In genomic region chr10:42941245-42941644, GRCh38 we compare ENCODE assay signal across 16 cellular contexts.
DNase-seq lines count a peak whose midpoint lies in the region; ATAC-seq and TF ChIP-seq lines count a peak whose summit lies in the region.
"Had no signal": no experiment of that assay in that cellular context is flagged by ENCODE, and none has a peak within 500 bp of the region (broad histone marks: within the 10 kb centered on the region; RNA-seq: fewer than 3 reads in every experiment).

No MANE protein-coding gene starts in this region.

- WGBS in stomach, 5 donors: 35 to 55% (median 40%) methylated on average over 15 to 16 of the region's 16 CpGs

- H3K4me3 ChIP-seq in RWPE2 (ENCODE audit: severe bottlenecking) (no peak overlapping the region), stomach (no peak overlapping the region)
- H3K4me3 ChIP-seq: GM12878 had no signal

- H3K27ac ChIP-seq in RWPE2 (ENCODE audit: poor library complexity, severe bottlenecking): no peak overlapping the region
- no peak overlapping the region for H3K27ac ChIP-seq in stomach

- H3K27me3 ChIP-seq in RWPE2 (ENCODE audit: insufficient read depth, poor library complexity, severe bottlenecking): no peaks in the 10 kb centered on the region
- H3K27me3 ChIP-seq in stomach: peaks cover 0 to 20% (median 0%) of the 10 kb centered on the region in 3 donors

- TF ChIP-seq EP300 in stomach (IDR thresholded peaks at IDR 0.05): no peak

- H3K9me3 ChIP-seq in RWPE2 (ENCODE audit: severe bottlenecking) (no peaks in the 10 kb centered on the region), stomach (no peaks in the 10 kb centered on the region)

- TF ChIP-seq POLR2A in stomach (IDR thresholded peaks at IDR 0.05): no peak

- TF ChIP-seq CTCF in RWPE2 (IDR thresholded peaks at IDR 0.05; ENCODE audit: poor library complexity, severe bottlenecking) (no peak), stomach (IDR thresholded peaks at IDR 0.05) (no peak)

- H3K4me1 ChIP-seq in RWPE2 (ENCODE audit: insufficient read depth, poor library complexity, severe bottlenecking): no peaks in the 10 kb centered on the region
- peaks cover 8 to 11% (median 9%) of the 10 kb centered on the region in 4 donors for H3K4me1 ChIP-seq in stomach

- ATAC-seq in RWPE2 (ENCODE audit: low read depth): no peak
- ATAC-seq in left lobe of liver: no peak
- no peak for ATAC-seq in HG03439 (IDR thresholded peaks at IDR 0.05; ENCODE audit: unreplicated experiment)
- ATAC-seq: GM12878, T-helper 17 cell had no signal

- peak; percentile 17 for DNase-seq in activated CD8-positive, alpha-beta memory T cell treated with anti-CD3 and anti-CD28 coated beads for 24 hours
- no peak for DNase-seq in activated CD8-positive, alpha-beta memory T cell treated with anti-CD3 and anti-CD28 coated beads, Interleukin-2, amount 50 U/mL, for 4 hours
- peak; percentile 41 for DNase-seq in RWPE2 (ENCODE audit: low spot score)
- peak; percentile 27 for DNase-seq in left lobe of liver (ENCODE audit: low spot score)
- peak; percentile 58 for DNase-seq in stomach
- DNase-seq in HuH-7 (ENCODE audit: low spot score): no peak
- DNase-seq in stimulated activated CD4-positive, alpha-beta T cell treated with anti-CD3 and anti-CD28 coated beads, Interleukin-2, amount 100 ng/mL, for 48 hours: no peak
- DNase-seq: activated CD4-positive, alpha-beta T cell treated with anti-CD3 and anti-CD28 coated beads, Interleukin-2, amount 10 ng/mL, durations not matched to agents 24 days and 14 days; activated naive CD8-positive, alpha-beta T cell treated with anti-CD3 and anti-CD28 coated beads for 36 hours; DND-41; GOT3; NCI-H2107; NCI-H510A treated with DMSO at 0.1 percent for 48 hours; T-helper 17 cell had no signal

- intact Hi-C loops in stomach (cut with DNase I; ENCODE audit: low total_unique reads): no loop called here

- H3K36me3 ChIP-seq in RWPE2 (ENCODE audit: low read depth) (no peaks in the 10 kb centered on the region), stomach (no peaks in the 10 kb centered on the region)

Comparison
In these comparisons a context has a peak if more than half of its experiments do, and no peak if none do; other contexts are left out.
1. DNase-seq: peak in activated CD8-positive, alpha-beta memory T cell treated with anti-CD3 and anti-CD28 coated beads for 24 hours (single experiment), RWPE2 (single experiment), left lobe of liver (single experiment) and stomach (single experiment); none in activated CD8-positive, alpha-beta memory T cell treated with anti-CD3 and anti-CD28 coated beads, Interleukin-2, amount 50 U/mL, for 4 hours (single experiment), HuH-7 (single experiment) and stimulated activated CD4-positive, alpha-beta T cell treated with anti-CD3 and anti-CD28 coated beads, Interleukin-2, amount 100 ng/mL, for 48 hours (0 of 2).